Comparison of ENCODE assay signal across 13 cellular contexts in the genomic region with DNA sequence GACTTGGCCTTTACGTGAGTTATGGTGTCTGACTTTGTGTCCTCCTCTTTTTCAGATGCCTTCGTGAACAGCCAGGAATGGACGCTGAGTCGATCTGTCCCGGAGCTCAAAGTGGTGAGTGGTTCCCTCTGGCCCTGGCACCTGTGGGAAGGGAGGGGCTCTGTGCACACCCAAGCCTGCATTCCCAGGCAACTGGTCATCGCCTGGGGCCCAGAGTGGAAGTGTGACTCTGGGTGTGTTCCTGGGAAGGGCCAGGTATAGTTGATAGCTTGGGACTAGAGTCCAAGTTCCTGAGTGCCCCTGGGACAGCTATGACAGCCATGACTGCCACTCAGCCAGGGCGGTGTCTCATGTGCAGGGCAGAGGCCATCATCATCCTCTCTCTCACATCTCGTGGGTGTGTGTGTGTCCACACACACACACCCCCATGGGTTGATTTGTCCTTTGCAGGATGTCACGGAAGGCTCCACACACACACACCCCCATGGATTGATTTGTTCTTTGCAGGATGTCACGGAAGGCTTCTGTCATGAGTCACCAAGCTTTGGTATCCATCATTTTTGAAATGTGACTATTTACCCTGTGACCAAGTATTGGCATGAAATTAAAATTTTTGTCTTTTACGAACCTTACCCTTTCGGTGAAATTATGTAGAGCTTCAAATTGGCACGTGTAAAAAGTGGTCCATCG.
A peak's percentile ranks its signal among the peaks of the same experiment; 100 is the strongest.
DNase-seq lines count a peak whose midpoint lies in the region; TF ChIP-seq lines count a peak whose summit lies in the region.
"Had no signal": no experiment of that assay in that cellular context is flagged by ENCODE, and none has a peak within 500 bp of the region (broad histone marks: within the 10 kb centered on the region; RNA-seq: fewer than 3 reads in every experiment).

No MANE protein-coding gene starts in this region.

- no peaks in the 10 kb centered on the region for H3K9me3 ChIP-seq in colonic mucosa

- peak overlapping the region; percentile 38; the same call in 1 of the 2 replicates for H3K27ac ChIP-seq in ACC112 (ENCODE audit: low read depth, low read length)
- peak overlapping the region; percentile 67 for H3K27ac ChIP-seq in colonic mucosa

- intact Hi-C loops in colonic mucosa (cut with DNase I): no loop called here

- no peak overlapping the region for H2AFZ ChIP-seq in ACC112 (ENCODE audit: low read length, unreplicated experiment)

- peaks cover 16% of the 10 kb centered on the region for H3K4me1 ChIP-seq in ACC112 (ENCODE audit: control insufficient read depth, insufficient read depth, low read length, unreplicated experiment)
- no peaks in the 10 kb centered on the region for H3K4me1 ChIP-seq in colonic mucosa

- H3K27me3 ChIP-seq in ACC112 (ENCODE audit: insufficient read depth, low read length) (no peaks in the 10 kb centered on the region), colonic mucosa (no peaks in the 10 kb centered on the region)
- H3K27me3 ChIP-seq: dorsolateral prefrontal cortex had no signal

- 0 out of 2 replicates have a peak, but pooled peaks cover 3% of the 10 kb centered on the region for H3K36me3 ChIP-seq in ACC112 (ENCODE audit: insufficient read depth, low read length)
- H3K36me3 ChIP-seq in colonic mucosa: no peaks in the 10 kb centered on the region

- DNase-seq in LHCN-M2 (ENCODE audit: low read depth) (peak; percentile 61), colonic mucosa (peak; percentile 85), mucosa of gallbladder (ENCODE audit: low spot score) (peak; percentile 88), SK-N-DZ (ENCODE audit: low spot score) (no peak), NCI-H1105 (lab: John Stamatoyannopoulos, UW) (no peak), NCI-H2081 (lab: John Stamatoyannopoulos, UW) (no peak)
- no peak for DNase-seq in stimulated activated CD4-positive, alpha-beta T cell treated with anti-CD3 and anti-CD28 coated beads, Interleukin-2, amount 100 ng/mL, for 24 hours
- DNase-seq: activated CD4-positive, alpha-beta T cell treated with anti-CD3 and anti-CD28 coated beads for 4 hours; activated naive CD4-positive, alpha-beta T cell; dorsolateral prefrontal cortex; nucleus accumbens; stimulated activated CD4-positive, alpha-beta T cell treated with anti-CD3 and anti-CD28 coated beads, Interleukin-4, amount 100 ng/mL, for 24 hours had no signal

- peak overlapping the region in 1 of 2 donors; percentile 43 for H3K9ac ChIP-seq in colonic mucosa (ENCODE audit: low read depth in 2 of 2, low read length in 2 of 2)

- H3K4me3 ChIP-seq in ACC112 (ENCODE audit: low read depth, low read length) (no peak overlapping the region), colonic mucosa (no peak overlapping the region)

- peaks cover 13% of the 10 kb centered on the region for H3K79me2 ChIP-seq in ACC112 (ENCODE audit: control insufficient read depth, insufficient read depth, low read length, unreplicated experiment)

- no peak for TF ChIP-seq CTCF in colonic mucosa (IDR thresholded peaks at IDR 0.05)

Comparison
In these comparisons a context has a peak if more than half of its experiments do, and no peak if none do; other contexts are left out.
1. DNase-seq: peak in LHCN-M2 (single experiment), colonic mucosa (single experiment) and mucosa of gallbladder (single experiment); none in SK-N-DZ (single experiment), stimulated activated CD4-positive, alpha-beta T cell treated with anti-CD3 and anti-CD28 coated beads, Interleukin-2, amount 100 ng/mL, for 24 hours (0 of 2), NCI-H1105 (single experiment) and NCI-H2081 (0 of 2).